Comparison of ENCODE assay signal across 12 cellular contexts in the genomic region with DNA sequence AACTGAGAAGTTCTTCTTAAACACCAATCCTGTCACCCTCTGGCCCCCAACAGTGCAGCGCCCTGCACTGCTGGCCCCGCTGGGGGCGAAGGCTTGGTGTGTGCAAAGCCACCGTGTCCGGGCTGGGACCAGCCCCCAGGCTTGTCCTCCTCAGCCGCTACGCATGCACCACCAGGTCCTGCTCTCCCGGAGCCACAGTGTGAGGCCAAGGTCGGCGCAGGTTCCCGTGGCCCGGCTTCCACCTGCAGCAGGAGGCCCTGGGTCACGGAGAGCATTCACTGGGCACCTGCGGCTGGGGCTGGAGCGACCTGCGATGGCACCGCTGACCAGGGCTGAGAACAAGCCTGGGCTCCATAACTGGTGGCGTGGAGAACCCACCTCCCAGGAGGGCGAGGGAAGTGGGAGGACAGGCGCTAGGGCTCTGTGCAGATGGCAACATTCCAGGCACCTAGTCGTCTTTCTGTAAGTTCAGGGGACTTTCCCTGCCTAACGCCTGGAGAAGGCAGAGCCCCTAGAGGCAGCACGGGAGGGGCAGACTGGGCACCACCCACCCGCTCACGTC.
DNase-seq lines count a peak whose midpoint lies in the region; ATAC-seq, FAIRE-seq and TF ChIP-seq lines count a peak whose summit lies in the region.
"Had no signal": no experiment of that assay in that cellular context is flagged by ENCODE, and none has a peak within 500 bp of the region (broad histone marks: within the 10 kb centered on the region; RNA-seq: fewer than 3 reads in every experiment).

No MANE protein-coding gene starts in this region.

- no peak for FAIRE-seq in HepG2 (lab: Jason Lieb, UNC)
- FAIRE-seq: frontal cortex had no signal

- in situ Hi-C loops in HepG2 (cut with HindIII; ENCODE audit: extremely low pct_ligation_motif_present, low pct_unique_long_range_greater_than_20kb) (no loop called here), GM13976 (cut with MboI; ENCODE audit: low sequenced_read_pairs, unreplicated experiment) (no loop called here)

- no peak for TF ChIP-seq POLR2A in right lobe of liver (IDR thresholded peaks at IDR 0.05)
- no peak for TF ChIP-seq POLR2A in HepG2 (IDR thresholded peaks at IDR 0.05; ENCODE audit: insufficient read depth in 1 of 2, low read depth in 2 of 2, low read length in 2 of 2)
- no peak for TF ChIP-seq POLR2A in esophagus squamous epithelium (IDR thresholded peaks at IDR 0.05)

- H3K4me3 ChIP-seq in right lobe of liver (no peak overlapping the region), HepG2 (replicated peaks in 1 of 3; ENCODE audit: insufficient read depth in 1 of 3, low read depth in 2 of 3, low read length in 3 of 3) (no peak overlapping the region), left lung (no peak overlapping the region), esophagus squamous epithelium (no peak overlapping the region)

- H3K4me2 ChIP-seq in HepG2 (ENCODE audit: low read depth, low read length) = no peak overlapping the region

- CTCF ChIA-PET in HepG2 (lab: Yijun Ruan, JAX; ENCODE audit: low intra/inter-chr PET ratio, low total read pairs) (no interaction called here), T-cell (lab: Charles Lee) (no interaction called here)

- H3K4me1 ChIP-seq in right lobe of liver = no peaks in the 10 kb centered on the region
- no peaks in the 10 kb centered on the region for H3K4me1 ChIP-seq in HepG2 (ENCODE audit: insufficient read depth, low read length)
- H3K4me1 ChIP-seq in left lung = peaks cover 0 to 49% of the 10 kb centered on the region in 2 donors
- H3K4me1 ChIP-seq in esophagus squamous epithelium = peaks cover 0 to 22% (median 7%) of the 10 kb centered on the region in 3 donors
- H3K4me1 ChIP-seq: BE2C had no signal

- POLR2A ChIA-PET in HepG2 (lab: Yijun Ruan, JAX) = no interaction called here
- POLR2A ChIA-PET in T-cell (lab: Charles Lee) = no interaction called here

- TF ChIP-seq RAD21 in HepG2 (CRISPR knock-in tag; IDR thresholded peaks at IDR 0.05) = no peak

- peak overlapping the region in 1 of 3 donors; percentile 93 for H3K4me3 Mint-ChIP-seq in T-cell

- H3K27me3 Mint-ChIP-seq in T-cell = no peaks in the 10 kb centered on the region

- H3K36me3 Mint-ChIP-seq in T-cell = peaks cover 4% of the 10 kb centered on the region

- no peaks in the 10 kb centered on the region for H3K9me3 Mint-ChIP-seq in T-cell

- DNase-seq in right lobe of liver (peak in 2 of 3 donors; percentile 23 to 54), HepG2 (ENCODE audit: low spot score) (no peak), T-cell (no peak), left lung (peak; percentile 29 to 83), esophagus squamous epithelium (lab: John Stamatoyannopoulos, UW) (no peak), GM13976 (ENCODE audit: low spot score) (no peak), NCI-H2107 (lab: John Stamatoyannopoulos, UW) (no peak)
- DNase-seq: BE2C; central memory CD4-positive, alpha-beta T cell; NCI-H2081 treated with DMSO at 0.1 percent for 48 hours; stimulated activated CD4-positive, alpha-beta T cell treated with anti-CD3 and anti-CD28 coated beads, Interleukin-15, amount 100 ng/mL, for 24 hours had no signal

- TF ChIP-seq EP300 in HepG2 (IDR thresholded peaks at IDR 0.05; ENCODE audit: low read depth in 2 of 2, low read length in 2 of 2) (no peak), HepG2 (CRISPR knock-in tag; IDR thresholded peaks at IDR 0.05; ENCODE audit: borderline replicate concordance) (no peak)

- H3K9me3 ChIP-seq in right lobe of liver = no peaks in the 10 kb centered on the region
- no peaks in the 10 kb centered on the region for H3K9me3 ChIP-seq in HepG2 (ENCODE audit: low read length)
- no peaks in the 10 kb centered on the region for H3K9me3 ChIP-seq in left lung
- no peaks in the 10 kb centered on the region for H3K9me3 ChIP-seq in esophagus squamous epithelium
- H3K9me3 ChIP-seq: BE2C had no signal

- peak overlapping the region; percentile 80 to 98 for H3K27ac Mint-ChIP-seq in T-cell

- H2AFZ ChIP-seq in HepG2 (ENCODE audit: low read length) = no peak overlapping the region

- H3K36me3 ChIP-seq in right lobe of liver = no peaks in the 10 kb centered on the region
- H3K36me3 ChIP-seq in HepG2 (replicated peaks in 1 of 2; ENCODE audit: control insufficient read depth in 1 of 2, insufficient read depth in 2 of 2, low read length in 2 of 2) = no peaks in the 10 kb centered on the region; a peak in 2 of 5 replicates
- peaks cover 0 to 4% of the 10 kb centered on the region in 2 donors for H3K36me3 ChIP-seq in left lung
- H3K36me3 ChIP-seq in esophagus squamous epithelium = peaks cover 0 to under 1% (median 0%) of the 10 kb centered on the region in 3 donors
- H3K36me3 ChIP-seq: BE2C had no signal

- H4K20me1 ChIP-seq in HepG2 (ENCODE audit: insufficient read depth, low read length) = no peaks in the 10 kb centered on the region

- H3K27ac ChIP-seq in right lobe of liver = no peak overlapping the region
- no peak overlapping the region for H3K27ac ChIP-seq in HepG2 (ENCODE audit: extremely low read length, insufficient read depth, low read length)
- peak overlapping the region in 1 of 2 donors; percentile 85 for H3K27ac ChIP-seq in left lung
- H3K27ac ChIP-seq in esophagus squamous epithelium = no peak overlapping the region

- TF ChIP-seq CTCF in right lobe of liver (IDR thresholded peaks at IDR 0.05) (no peak), HepG2 (CRISPR knock-in tag; IDR thresholded peaks at IDR 0.05) (no peak), left lung (IDR thresholded peaks at IDR 0.05) (no peak), esophagus squamous epithelium (IDR thresholded peaks at IDR 0.05) (no peak), GM13976 (IDR thresholded peaks at IDR 0.05; ENCODE audit: borderline replicate concordance, control extremely low read depth, extremely low read depth, insufficient read depth, missing control alignments) (no peak)

- H3K9ac ChIP-seq in HepG2 (ENCODE audit: insufficient read depth, low read depth, low read length) = no peak overlapping the region

- H3K27me3 ChIP-seq in right lobe of liver (no peaks in the 10 kb centered on the region), HepG2 (ENCODE audit: control insufficient read depth in 1 of 2, insufficient read depth in 2 of 2, low read length in 2 of 2) (no peaks in the 10 kb centered on the region), left lung (no peaks in the 10 kb centered on the region), esophagus squamous epithelium (no peaks in the 10 kb centered on the region)
- H3K27me3 ChIP-seq: BE2C had no signal

- peaks cover 58 to 69% (median 62%) of the 10 kb centered on the region in 3 donors for H3K4me1 Mint-ChIP-seq in T-cell

- intact Hi-C loops in right lobe of liver (cut with DNase I) (no loop called here), HepG2 (cut with micrococcal nuclease; ENCODE audit: unreplicated experiment) (no loop called here), left lung (cut with DNase I) (no loop called here), esophagus squamous epithelium (cut with DNase I) (no loop called here)

- no CpG with 5 or more reads among the region's 25 CpGs for WGBS in right lobe of liver (ENCODE audit: insufficient coverage, low coverage, low lambda C conversion rate, missing lambda C conversion rate)
- 97% methylated on average over 15 of the region's 25 CpGs for WGBS in HepG2 (ENCODE audit: low lambda C conversion rate)
- 78 to 94% methylated on average over 5 to 18 of the region's 25 CpGs for WGBS in esophagus squamous epithelium, 2 donors

- no TSS peak for BruUV-seq in HepG2 (replicated peaks; lab: Mats Ljungman, UMichigan)

- H3K79me2 ChIP-seq in HepG2 (ENCODE audit: insufficient read depth, low read length) = no peaks in the 10 kb centered on the region

- ATAC-seq in right lobe of liver (no peak), HepG2 (no peak), T-cell (replicated peaks in 1 of 4) (no peak), left lung (no peak)

TF ChIP-seq in HepG2, 621 proteins besides CTCF, POLR2A, EP300 and RAD21:
- no peak for TF ChIP-seq ZNF550 (CRISPR knock-in tag; IDR thresholded peaks at IDR 0.05; ENCODE audit: borderline replicate concordance)
- TF ChIP-seq SMARCC2 (IDR thresholded peaks at IDR 0.05) = no peak
- TF ChIP-seq, protein P1, sequence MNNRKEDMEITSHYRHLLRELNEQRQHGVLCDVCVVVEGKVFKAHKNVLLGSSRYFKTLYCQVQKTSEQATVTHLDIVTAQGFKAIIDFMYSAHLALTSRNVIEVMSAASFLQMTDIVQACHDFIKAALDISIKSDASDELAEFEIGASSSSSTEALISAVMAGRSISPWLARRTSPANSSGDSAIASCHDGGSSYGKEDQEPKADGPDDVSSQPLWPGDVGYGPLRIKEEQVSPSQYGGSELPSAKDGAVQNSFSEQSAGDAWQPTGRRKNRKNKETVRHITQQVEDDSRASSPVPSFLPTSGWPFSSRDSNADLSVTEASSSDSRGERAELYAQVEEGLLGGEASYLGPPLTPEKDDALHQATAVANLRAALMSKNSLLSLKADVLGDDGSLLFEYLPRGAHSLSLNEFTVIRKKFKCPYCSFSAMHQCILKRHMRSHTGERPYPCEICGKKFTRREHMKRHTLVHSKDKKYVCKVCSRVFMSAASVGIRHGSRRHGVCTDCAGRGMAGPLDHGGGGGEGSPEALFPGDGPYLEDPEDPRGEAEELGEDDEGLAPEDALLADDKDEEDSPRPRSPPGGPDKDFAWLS (CRISPR knock-in tag; IDR thresholded peaks at IDR 0.05; ENCODE audit: borderline replicate concordance) = no peak
- TF ChIP-seq ZSCAN25 (CRISPR knock-in tag; IDR thresholded peaks at IDR 0.05) = no peak
- no peak for TF ChIP-seq ATM (IDR thresholded peaks at IDR 0.05; ENCODE audit: borderline replicate concordance)
- no peak for TF ChIP-seq FOXC1 (CRISPR knock-in tag; IDR thresholded peaks at IDR 0.05; ENCODE audit: borderline replicate concordance)
- no peak for TF ChIP-seq ZNF501 (CRISPR knock-in tag; IDR thresholded peaks at IDR 0.05)
- no peak for TF ChIP-seq SRSF1 (optimal IDR thresholded peaks at IDR 0.05; ENCODE audit: low read depth, low read length)
- TF ChIP-seq ZNF350 (CRISPR knock-in tag; IDR thresholded peaks at IDR 0.05; ENCODE audit: borderline replicate concordance, low read depth) = no peak
- no peak for TF ChIP-seq PAWR (CRISPR knock-in tag; IDR thresholded peaks at IDR 0.05; ENCODE audit: borderline replicate concordance)

Comparison
In these comparisons a context has a peak if more than half of its experiments do, and no peak if none do; other contexts are left out.
1. DNase-seq: peak in right lobe of liver (2 of 3) and left lung (2 of 2); none in HepG2 (single experiment), T-cell (0 of 34), esophagus squamous epithelium (single experiment), GM13976 (single experiment) and NCI-H2107 (single experiment).